16 cellular contexts compared by ENCODE assay signal in genomic region chrX:31178064-31178768, GRCh38.
DNase-seq lines count a peak whose midpoint lies in the region; ATAC-seq lines count a peak whose summit lies in the region.
"Had no signal": no experiment of that assay in that cellular context is flagged by ENCODE, and none has a peak within 500 bp of the region (broad histone marks: within the 10 kb centered on the region; RNA-seq: fewer than 3 reads in every experiment).

No MANE protein-coding gene starts in this region.

- H3K9me3 Mint-ChIP-seq in activated T-helper 17 cell treated with anti-CD3 and anti-CD28 coated beads, Interleukin-2, amount 50 U/mL, for 72 hours = no peaks in the 10 kb centered on the region
- H3K9me3 Mint-ChIP-seq: activated naive CD4-positive, alpha-beta T cell treated with anti-CD3 and anti-CD28 coated beads, Interleukin-2, amount 50 U/mL, for 72 hours had no signal

- no peaks in the 10 kb centered on the region for H3K36me3 Mint-ChIP-seq in activated T-helper 17 cell treated with anti-CD3 and anti-CD28 coated beads, Interleukin-2, amount 50 U/mL, for 72 hours (ENCODE audit: low read depth)
- H3K36me3 Mint-ChIP-seq: activated naive CD4-positive, alpha-beta T cell treated with anti-CD3 and anti-CD28 coated beads, Interleukin-2, amount 50 U/mL, for 72 hours had no signal

- ATAC-seq in GM18508 (IDR thresholded peaks at IDR 0.05; ENCODE audit: insufficient read depth, unreplicated experiment) (peak; percentile 83), GM21381 (IDR thresholded peaks at IDR 0.05; ENCODE audit: unreplicated experiment) (peak; percentile 68), HG03039 (IDR thresholded peaks at IDR 0.05; ENCODE audit: unreplicated experiment) (peak; percentile 62), GM21529 (IDR thresholded peaks at IDR 0.05; ENCODE audit: unreplicated experiment) (no peak)
- peak; percentile 45 for ATAC-seq in activated T-helper 17 cell treated with anti-CD3 and anti-CD28 coated beads, Interleukin-2, amount 50 U/mL, for 72 hours (replicated peaks)
- ATAC-seq: HCT116 had no signal

- H3K4me1 Mint-ChIP-seq in activated T-helper 17 cell treated with anti-CD3 and anti-CD28 coated beads, Interleukin-2, amount 50 U/mL, for 72 hours = no peaks in the 10 kb centered on the region

- H3K4me3 Mint-ChIP-seq in activated T-helper 17 cell treated with anti-CD3 and anti-CD28 coated beads, Interleukin-2, amount 50 U/mL, for 72 hours = no peak overlapping the region
- H3K4me3 Mint-ChIP-seq: endodermal cell had no signal

- H3K27me3 Mint-ChIP-seq in activated T-helper 17 cell treated with anti-CD3 and anti-CD28 coated beads, Interleukin-2, amount 50 U/mL, for 72 hours = no peaks in the 10 kb centered on the region

- H3K27ac Mint-ChIP-seq in activated T-helper 17 cell treated with anti-CD3 and anti-CD28 coated beads, Interleukin-2, amount 50 U/mL, for 72 hours = no peak overlapping the region
- H3K27ac Mint-ChIP-seq: endodermal cell had no signal

- DNase-seq in T1000 (lab: John Stamatoyannopoulos, UW) = no peak
- no peak for DNase-seq in HCEC 1CT
- no peak for DNase-seq in islet precursor cell
- DNase-seq: DMS 273 treated with DMSO at 0.1 percent for 48 hours, endodermal cell, left ventricle myocardium inferior, NCI-H187, NCI-H82, RPMI8226 had no signal
